8 cellular contexts compared by ENCODE assay signal in the genomic region with DNA sequence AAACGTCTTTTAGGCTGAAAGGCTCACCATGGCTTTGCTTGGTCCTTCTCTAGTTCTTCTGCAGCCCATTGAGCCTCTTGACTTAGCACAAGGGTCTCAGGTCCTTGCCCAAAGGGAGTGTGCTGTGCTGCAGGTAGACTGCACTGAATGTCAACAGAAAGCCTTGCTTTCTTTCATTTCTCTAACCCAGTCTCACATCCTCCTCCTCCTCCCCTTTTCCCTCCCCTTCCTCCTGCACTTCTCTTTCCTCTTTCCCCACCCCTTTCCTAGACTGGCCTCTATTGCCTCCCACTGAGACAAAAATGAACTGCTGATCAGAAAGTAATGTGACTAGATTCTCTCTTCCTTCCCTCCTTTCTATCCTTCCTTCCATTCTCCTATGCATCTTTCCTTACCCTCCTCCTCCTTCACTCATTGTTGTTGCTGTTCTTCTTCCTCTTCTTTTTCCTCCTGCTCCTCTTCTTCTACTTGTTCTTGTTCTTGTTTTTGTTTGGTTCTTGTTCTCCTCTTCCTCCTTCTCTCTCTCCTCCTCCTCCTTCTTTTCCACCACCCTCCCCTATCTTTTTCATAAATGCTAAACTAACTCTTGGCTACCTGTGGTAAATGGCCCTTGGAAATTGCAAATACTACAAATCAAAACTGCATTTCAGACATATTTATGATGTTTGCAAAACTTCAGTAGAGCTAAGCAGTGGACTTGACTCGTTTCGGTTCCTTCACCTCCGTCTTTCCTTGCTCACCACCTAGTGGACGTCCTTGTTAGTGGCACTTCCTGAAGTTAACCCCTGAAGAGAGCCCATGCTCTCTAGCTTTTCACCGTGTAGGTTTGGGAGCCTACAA. TPM values are rescaled to one million over a fixed set of nuclear protein-coding genes. Genes with fewer than 3 reads are reported as not detected.
A peak's percentile ranks its signal among the peaks of the same experiment; 100 is the strongest.
DNase-seq lines count a peak whose midpoint lies in the region; ATAC-seq and TF ChIP-seq lines count a peak whose summit lies in the region.

A gene (minus strand): TSS at position 152 of the 840 bp plus-strand sequence. CDS start 122 bp downstream, at position 30.

- H3K4me1 ChIP-seq in HCT116 (ENCODE audit: control insufficient read depth in 1 of 2, insufficient read depth in 2 of 2, low read length in 2 of 2) (peaks cover 2 to 12% of the 10 kb centered on the region in 2 experiments; a peak in 3 of 4 replicates), SK-N-SH (ENCODE audit: control insufficient read depth in 1 of 2, insufficient read depth in 2 of 2, low read depth in 1 of 2, low read length in 1 of 2) (no peaks in the 10 kb centered on the region)

- BruUV-seq in HCT116 (replicated peaks; lab: Mats Ljungman, UMichigan) = no TSS peak

- TF ChIP-seq CTCF in GM12872 (IDR thresholded peaks at IDR 0.05; ENCODE audit: insufficient read depth, low read depth, low read length) (peak; percentile 87), HCT116 (IDR thresholded peaks at IDR 0.05 in 2 of 3, conservative IDR thresholded peaks at IDR 0.05 in 1 of 3; ENCODE audit: borderline replicate concordance in 1 of 3, insufficient read depth in 1 of 3, low read depth in 2 of 3, low read length in 2 of 3) (peak; percentile 70 to 84 (median 82); a peak in 5 of 6 replicates), SK-N-SH (IDR thresholded peaks at IDR 0.05) (peak; percentile 74)

- H3K27ac ChIP-seq in HCT116 (ENCODE audit: low read depth, low read length) (peak within 1 kb of the TSS; percentile 13; the same call in 1 of the 2 replicates), SK-N-SH (ENCODE audit: low read depth in 2 of 2, low read length in 1 of 2) (no peak within 1 kb of the TSS)

- TF ChIP-seq RAD21 in HCT116 (IDR thresholded peaks at IDR 0.05; ENCODE audit: low read depth) (peak; percentile 78), SK-N-SH (IDR thresholded peaks at IDR 0.05; ENCODE audit: low read length) (peak; percentile 66)

- peaks cover 4% of the 10 kb centered on the region for H3F3A ChIP-seq in SK-N-SH (replicated peaks; ENCODE audit: insufficient read depth)

- H3K9me2 ChIP-seq in HCT116 (ENCODE audit: insufficient read depth) (no peaks in the 10 kb centered on the region), SK-N-SH (no peaks in the 10 kb centered on the region)

- H3K4me3 ChIP-seq in HCT116 (replicated peaks in 1 of 2; ENCODE audit: low read depth in 1 of 2, low read length in 2 of 2) (peak within 1 kb of the TSS; percentile 29 to 55), SK-N-SH (ENCODE audit: low read depth in 2 of 2, low read length in 1 of 2) (peak within 1 kb of the TSS; percentile 18 to 54; a peak in 3 of 4 replicates)

- H2AFZ ChIP-seq in HCT116 (ENCODE audit: low read depth, low read length, poor library complexity, severe bottlenecking) = peak within 1 kb of the TSS; percentile 97
- peak within 1 kb of the TSS; percentile 81 for H2AFZ ChIP-seq in SK-N-SH (ENCODE audit: low read depth)

- DNase-seq in HCT116 (ENCODE audit: low read depth, low spot score) (peak; percentile 73), M059J (ENCODE audit: low read depth) (peak; percentile 66), SK-N-SH (peak; percentile 30), left cardiac atrium (peak; percentile 56), pulmonary artery endothelial cell (ENCODE audit: low read depth, low spot score) (peak; percentile 66), cerebellar nuclear complex (lab: John Stamatoyannopoulos, UW) (no peak)
- peak; percentile 29 for DNase-seq in activated naive CD8-positive, alpha-beta T cell treated with anti-CD3 and anti-CD28 coated beads, Interleukin-2, amount 50 U/mL, for 16 hours (ENCODE audit: low read depth, low spot score)

- H3K9ac ChIP-seq in HCT116 (ENCODE audit: low read length) (peak within 1 kb of the TSS; percentile 7; the same call in 1 of the 2 replicates), SK-N-SH (no peak within 1 kb of the TSS)

- intact Hi-C loops in HCT116 (cut with micrococcal nuclease) (loop anchor here (1.0 to 10.0 kb wide), 4 partner anchors 57 to 159 kb away; no protein-coding TSS in a partner anchor), left cardiac atrium (cut with DNase I) (loop anchor here in 1 of 2 donors (2.0 to 5.0 kb wide), 2 partner anchors 111 to 159 kb away; no protein-coding TSS in a partner anchor)

- POLR2A ChIA-PET in HCT116 (lab: Charles Lee) = interaction anchor here (0.8 kb wide), 1 partner anchor 9 kb away, joined by 3 read pairs; no protein-coding TSS in a partner anchor
- POLR2A ChIA-PET in SK-N-SH (lab: Yijun Ruan, JAX) = no interaction called here

- 6% methylated on average over 6 of the region's 6 CpGs for WGBS in SK-N-SH (ENCODE audit: low lambda C conversion rate)

- ATAC-seq in HCT116 = peak; percentile 96
- peak; percentile 94 to 97 for ATAC-seq in left cardiac atrium

- H3K79me2 ChIP-seq in HCT116 (ENCODE audit: insufficient read depth, low read length) = no peaks in the 10 kb centered on the region
- H3K79me2 ChIP-seq in SK-N-SH (ENCODE audit: insufficient read depth) = no peaks in the 10 kb centered on the region

- CTCF ChIA-PET in HCT116 (lab: Charles Lee) (interaction anchor here (0.7 to 1.8 kb wide), 15 partner anchors 10 to 1108 kb away, joined by 3 to 16 read pairs (median 4); a partner anchor contains a TSS), SK-N-SH (lab: Yijun Ruan, JAX) (interaction anchor here (0.6 to 2.3 kb wide), 19 partner anchors 10 to 1105 kb away, joined by 3 to 11 read pairs (median 4); a partner anchor contains a TSS)

- no peaks in the 10 kb centered on the region for H3K27me3 ChIP-seq in HCT116 (ENCODE audit: insufficient read depth, low read length)
- no peaks in the 10 kb centered on the region for H3K27me3 ChIP-seq in SK-N-SH (ENCODE audit: insufficient read depth)

- no peaks in the 10 kb centered on the region for H3K9me3 ChIP-seq in HCT116 (ENCODE audit: control insufficient read depth in 1 of 2, insufficient read depth in 1 of 2, low read depth in 1 of 2, low read length in 2 of 2)
- H3K9me3 ChIP-seq in SK-N-SH = no peaks in the 10 kb centered on the region

- RAD21 ChIA-PET in HCT116 (lab: Charles Lee; ENCODE audit: low non-redundant PET in 1 of 2, low total read pairs in 2 of 2, uncharacterized antibody in 2 of 2, unreplicated experiment in 2 of 2) = interaction anchor here in 1 of 2 experiments (1.3 kb wide), 1 partner anchor 125 kb away, joined by 8 read pairs; a partner anchor contains a TSS

- H4K20me1 ChIP-seq in HCT116 (ENCODE audit: insufficient read depth) (no peaks in the 10 kb centered on the region), SK-N-SH (ENCODE audit: insufficient read depth) (no peaks in the 10 kb centered on the region)

- no peaks in the 10 kb centered on the region for H3K36me3 ChIP-seq in HCT116 (ENCODE audit: control insufficient read depth in 1 of 2, insufficient read depth in 2 of 2, low read length in 2 of 2)
- H3K36me3 ChIP-seq in SK-N-SH (replicated peaks in 1 of 2; ENCODE audit: control insufficient read depth in 1 of 2, insufficient read depth in 2 of 2, low read length in 1 of 2) = no peaks in the 10 kb centered on the region

- peak within 1 kb of the TSS; percentile 83 for H3K4me2 ChIP-seq in HCT116 (ENCODE audit: low read length)
- peak within 1 kb of the TSS; percentile 61 for H3K4me2 ChIP-seq in SK-N-SH

- no peak for TF ChIP-seq EP300 in SK-N-SH (IDR thresholded peaks at IDR 0.05; ENCODE audit: borderline replicate concordance in 1 of 2, low read depth in 1 of 2, low read length in 1 of 2)

- TF ChIP-seq POLR2A in HCT116 (IDR thresholded peaks at IDR 0.05; ENCODE audit: borderline replicate concordance, extremely low read depth, insufficient read depth, insufficient read length) = no peak

TF ChIP-seq in HCT116, 20 proteins besides CTCF, POLR2A, EP300 and RAD21 (continues in another document):
- TF ChIP-seq SIN3A (IDR thresholded peaks at IDR 0.05; ENCODE audit: low read depth) (no peak), CBX3 (IDR thresholded peaks at IDR 0.05; ENCODE audit: low read depth) (no peak), YY1 (IDR thresholded peaks at IDR 0.05; ENCODE audit: extremely low read depth, insufficient replicate concordance, low read depth, low read length) (peak; percentile 60), JUND (IDR thresholded peaks at IDR 0.05) (no peak), FOSL1 (IDR thresholded peaks at IDR 0.05; ENCODE audit: low read depth) (no peak), ELF1 (IDR thresholded peaks at IDR 0.05; ENCODE audit: borderline replicate concordance, low read depth) (peak; percentile 57)

TF ChIP-seq in SK-N-SH, 30 proteins besides CTCF, POLR2A, EP300 and RAD21 (continues in another document):
- TF ChIP-seq NFIC (IDR thresholded peaks at IDR 0.05; ENCODE audit: borderline replicate concordance) (no peak), MEF2A (IDR thresholded peaks at IDR 0.05; ENCODE audit: borderline replicate concordance, low read depth) (no peak), EZH2phosphoT487 (IDR thresholded peaks at IDR 0.05; ENCODE audit: borderline replicate concordance, low read depth) (no peak), RXRA (IDR thresholded peaks at IDR 0.05; ENCODE audit: borderline replicate concordance, low read depth) (no peak), FOSL2 (IDR thresholded peaks at IDR 0.05; ENCODE audit: borderline replicate concordance, low read depth) (no peak)
- TF ChIP-seq, protein P1, sequence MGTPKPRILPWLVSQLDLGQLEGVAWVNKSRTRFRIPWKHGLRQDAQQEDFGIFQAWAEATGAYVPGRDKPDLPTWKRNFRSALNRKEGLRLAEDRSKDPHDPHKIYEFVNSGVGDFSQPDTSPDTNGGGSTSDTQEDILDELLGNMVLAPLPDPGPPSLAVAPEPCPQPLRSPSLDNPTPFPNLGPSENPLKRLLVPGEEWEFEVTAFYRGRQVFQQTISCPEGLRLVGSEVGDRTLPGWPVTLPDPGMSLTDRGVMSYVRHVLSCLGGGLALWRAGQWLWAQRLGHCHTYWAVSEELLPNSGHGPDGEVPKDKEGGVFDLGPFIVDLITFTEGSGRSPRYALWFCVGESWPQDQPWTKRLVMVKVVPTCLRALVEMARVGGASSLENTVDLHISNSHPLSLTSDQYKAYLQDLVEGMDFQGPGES (IDR thresholded peaks at IDR 0.05; ENCODE audit: low read depth, low read length) = no peak
- TF ChIP-seq, protein P2, sequence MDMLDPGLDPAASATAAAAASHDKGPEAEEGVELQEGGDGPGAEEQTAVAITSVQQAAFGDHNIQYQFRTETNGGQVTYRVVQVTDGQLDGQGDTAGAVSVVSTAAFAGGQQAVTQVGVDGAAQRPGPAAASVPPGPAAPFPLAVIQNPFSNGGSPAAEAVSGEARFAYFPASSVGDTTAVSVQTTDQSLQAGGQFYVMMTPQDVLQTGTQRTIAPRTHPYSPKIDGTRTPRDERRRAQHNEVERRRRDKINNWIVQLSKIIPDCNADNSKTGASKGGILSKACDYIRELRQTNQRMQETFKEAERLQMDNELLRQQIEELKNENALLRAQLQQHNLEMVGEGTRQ (IDR thresholded peaks at IDR 0.05; ENCODE audit: borderline replicate concordance, low read depth, low read length) = no peak

RNA-seq across cellular contexts. Expression of the gene that starts here (rescaled TPM):
- 4.1 TPM for total RNA-seq in HCT116 (2021; ENCODE audit: unreplicated experiment)
- 1.3 and 1.6 TPM in 2 replicates for polyA plus RNA-seq in HCT116 (2012)
- total RNA-seq in M059J (2014; rRNA removed; shearing (Covaris generic)) = 0.15 TPM in 1 of 2 replicates, not detected in the other
- 0.52 and 0.58 TPM in 2 replicates for polyA plus RNA-seq in SK-N-SH (2012; rRNA removed)
- 0.67 and 0.72 TPM in 2 replicates for polyA plus RNA-seq in SK-N-SH (2012; cell fraction: cytosol; rRNA removed)
- 0.16 and 0.23 TPM in 2 replicates for polyA plus RNA-seq in SK-N-SH (2012; cell fraction: nucleus; rRNA removed)
- total RNA-seq in left cardiac atrium = 1 to 10 TPM; 3.0 to 4.7 TPM
- total RNA-seq in pulmonary artery endothelial cell = 1.5 and 2.3 TPM in 2 replicates

Comparison
In these comparisons a context has a peak if more than half of its experiments do, and no peak if none do; other contexts are left out.
1. Peak in DNase-seq in M059J; RNA of the gene not detected or under 1 TPM.
2. Peak in DNase-seq, H3K4me3 ChIP-seq and H3K4me2 ChIP-seq in SK-N-SH; RNA of the gene not detected or under 1 TPM.
3. DNase-seq: peak in HCT116 (single experiment), activated naive CD8-positive, alpha-beta T cell treated with anti-CD3 and anti-CD28 coated beads, Interleukin-2, amount 50 U/mL, for 16 hours (single experiment), left cardiac atrium (single experiment) and pulmonary artery endothelial cell (single experiment); none in cerebellar nuclear complex (0 of 2).
4. Peak in every context shown above with its lines, with median percentiles within 50 percentile points of each other: CTCF ChIP-seq.